23 cellular contexts compared by ENCODE assay signal in genomic region chr6:2754396-2754795, GRCh38. TPM values are rescaled to one million over a fixed set of nuclear protein-coding genes. Genes with fewer than 3 reads are reported as not detected.
A peak's percentile ranks its signal among the peaks of the same experiment; 100 is the strongest.
DNase-seq lines count a peak whose midpoint lies in the region; TF ChIP-seq lines count a peak whose summit lies in the region.
"Had no signal": no experiment of that assay in that cellular context is flagged by ENCODE, and none has a peak within 500 bp of the region (broad histone marks: within the 10 kb centered on the region; RNA-seq: fewer than 3 reads in every experiment).

No MANE protein-coding gene starts in this region.

- no peaks in the 10 kb centered on the region for H3K36me3 ChIP-seq in spleen
- H3K36me3 ChIP-seq: BLaER1 treated with 17β-estradiol and CSF1 and Interleukin-3, amounts not matched to agents 10 nM and 100 nM had no signal

- H3K27ac ChIP-seq in spleen = no peak overlapping the region
- H3K27ac ChIP-seq: 22Rv1; A549; BLaER1 treated with 17β-estradiol and CSF1 and Interleukin-3, amounts not matched to agents 10 nM and 100 nM; C4-2B had no signal

- H3K9me3 ChIP-seq in spleen = no peaks in the 10 kb centered on the region
- H3K9me3 ChIP-seq: A549; BLaER1 treated with 17β-estradiol and CSF1 and Interleukin-3, amounts not matched to agents 10 nM and 100 nM had no signal

- intact Hi-C loops in spleen (cut with DNase I; ENCODE audit: low total_unique reads) = no loop called here

- no peak for TF ChIP-seq CTCF in spleen (IDR thresholded peaks at IDR 0.05 in 8 of 11, conservative IDR thresholded peaks at IDR 0.05 in 3 of 11)

- H3K4me1 ChIP-seq in spleen = peaks cover 0 to 9% (median 6%) of the 10 kb centered on the region in 6 donors

- in situ Hi-C loops in SK-MEL-5 (cut with HindIII; ENCODE audit: low pct_unique_long_range_greater_than_20kb, low sequenced_read_pairs) = no loop called here

- WGBS in spleen, 5 donors = 59 to 95% (median 63%) methylated on average over 2 to 3 of the region's 3 CpGs

- H3K27me3 ChIP-seq in spleen (replicated peaks in 1 of 7) = peaks cover 0 to 15% (median 0%) of the 10 kb centered on the region in 7 donors
- H3K27me3 ChIP-seq: BLaER1 treated with 17β-estradiol and CSF1 and Interleukin-3, amounts not matched to agents 10 nM and 100 nM had no signal

- no peak overlapping the region for H3K4me3 ChIP-seq in spleen
- H3K4me3 ChIP-seq: A549; BLaER1 treated with 17β-estradiol and CSF1 and Interleukin-3, amounts not matched to agents 10 nM and 100 nM; GM12878 had no signal

- no peak for TF ChIP-seq POLR2A in spleen (IDR thresholded peaks at IDR 0.05)

- peak; percentile 75 for DNase-seq in COLO829 (ENCODE audit: low spot score)
- peak; percentile 28 for DNase-seq in RPMI7951 (ENCODE audit: low read depth)
- DNase-seq in SK-MEL-5 (ENCODE audit: low read depth, low spot score) = peak; percentile 67
- peak; percentile 82 for DNase-seq in foreskin melanocyte
- DNase-seq in activated effector memory CD4-positive, alpha-beta T cell treated with anti-CD3 and anti-CD28 coated beads, Interleukin-2, amount 50 U/mL, for 16 hours = no peak
- DNase-seq in COR-L47 (lab: John Stamatoyannopoulos, UW) = no peak
- no peak for DNase-seq in spleen
- DNase-seq in SW480 (ENCODE audit: low spot score) = no peak
- DNase-seq: AML-193; CD4-positive, alpha-beta T cell; CD8-positive, alpha-beta T cell; DMS 273 treated with DMSO at 0.1 percent for 48 hours; DMS153; DMS53; DMS79; DND-41; EL; GDM1 had no signal

RNA-seq across cellular contexts. Expression of gene MYLK4, which starts 3.7 kb away (rescaled TPM):
- 0.29 and 0.60 TPM in 2 replicates for total RNA-seq in RPMI7951 (2014; rRNA removed; shearing (Covaris generic))
- total RNA-seq in SK-MEL-5 (2014; rRNA removed; shearing (Covaris generic)) = 0.24 and 0.34 TPM in 2 replicates
- 0.11 and 0.51 TPM in 2 replicates for polyA plus RNA-seq in SK-MEL-5 (2015; cell fraction: cytosol; rRNA removed)
- polyA plus RNA-seq in SK-MEL-5 (2015; cell fraction: nucleus; rRNA removed) = 2.4 and 2.6 TPM in 2 replicates
- 1 to 10 TPM in 4 of 7 donors, under 1 TPM in 3; 0.57 to 1.9 (median 1.2) TPM for total RNA-seq in spleen
- under 1 TPM; 0.21 to 0.76 (median 0.38) TPM for polyA plus RNA-seq in spleen

RNA-seq across cellular contexts. Expression of gene WRNIP1, which starts 10.8 kb away (rescaled TPM):
- 60.2 and 62.6 TPM in 2 replicates for total RNA-seq in RPMI7951 (2014; rRNA removed; shearing (Covaris generic))
- total RNA-seq in SK-MEL-5 (2014; rRNA removed; shearing (Covaris generic)) = 88.1 and 96.8 TPM in 2 replicates
- 82.1 and 88.4 TPM in 2 replicates for polyA plus RNA-seq in SK-MEL-5 (2015; cell fraction: cytosol; rRNA removed)
- 53.5 and 68.0 TPM in 2 replicates for polyA plus RNA-seq in SK-MEL-5 (2015; cell fraction: nucleus; rRNA removed)
- total RNA-seq in spleen = 10 to 100 TPM; 31.4 to 39.9 (median 33.6) TPM
- polyA plus RNA-seq in spleen = 10 to 100 TPM; 41.5 to 47.7 (median 44.2) TPM

Comparison
In these comparisons a context has a peak if more than half of its experiments do, and no peak if none do; other contexts are left out.
1. DNase-seq: peak in COLO829 (single experiment), RPMI7951 (single experiment), SK-MEL-5 (single experiment) and foreskin melanocyte (single experiment); none in activated effector memory CD4-positive, alpha-beta T cell treated with anti-CD3 and anti-CD28 coated beads, Interleukin-2, amount 50 U/mL, for 16 hours (single experiment), COR-L47 (single experiment), spleen (single experiment) and SW480 (single experiment).